Comparison of ENCODE assay signal across 3 cellular contexts in the genomic region with DNA sequence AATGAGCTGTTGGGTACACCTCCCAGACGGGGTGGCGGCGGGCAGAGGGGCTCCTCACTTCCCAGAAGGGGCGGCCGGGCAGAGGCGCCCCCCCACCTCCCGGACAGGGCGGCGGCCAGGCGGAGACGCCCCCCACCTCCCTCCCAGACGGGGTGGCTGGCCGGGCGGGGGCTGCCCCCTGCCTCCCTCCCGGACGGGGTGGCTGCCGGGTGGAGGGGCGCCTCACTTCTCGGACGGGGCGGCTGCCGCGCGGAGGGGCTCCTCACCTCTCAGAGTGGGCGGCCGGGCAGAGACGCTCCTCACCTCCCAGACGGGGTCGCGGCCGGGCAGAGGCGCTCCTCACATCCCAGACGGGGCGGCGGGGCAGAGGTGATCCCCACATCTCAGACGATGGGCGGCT. TPM values are rescaled to one million over a fixed set of nuclear protein-coding genes. Genes with fewer than 3 reads are reported as not detected.
"Had no signal": no experiment of that assay in that cellular context is flagged by ENCODE, and none has a peak within 500 bp of the region (broad histone marks: within the 10 kb centered on the region; RNA-seq: fewer than 3 reads in every experiment).

No MANE protein-coding gene starts in this region.

RNA-seq across cellular contexts. Expression of a gene that starts 34.2 kb away (rescaled TPM):
- total RNA-seq: HT-29, IMR-90 had no signal
- polyA plus RNA-seq: IgD-negative memory B cell, IMR-90 had no signal
